In the genomic region with DNA sequence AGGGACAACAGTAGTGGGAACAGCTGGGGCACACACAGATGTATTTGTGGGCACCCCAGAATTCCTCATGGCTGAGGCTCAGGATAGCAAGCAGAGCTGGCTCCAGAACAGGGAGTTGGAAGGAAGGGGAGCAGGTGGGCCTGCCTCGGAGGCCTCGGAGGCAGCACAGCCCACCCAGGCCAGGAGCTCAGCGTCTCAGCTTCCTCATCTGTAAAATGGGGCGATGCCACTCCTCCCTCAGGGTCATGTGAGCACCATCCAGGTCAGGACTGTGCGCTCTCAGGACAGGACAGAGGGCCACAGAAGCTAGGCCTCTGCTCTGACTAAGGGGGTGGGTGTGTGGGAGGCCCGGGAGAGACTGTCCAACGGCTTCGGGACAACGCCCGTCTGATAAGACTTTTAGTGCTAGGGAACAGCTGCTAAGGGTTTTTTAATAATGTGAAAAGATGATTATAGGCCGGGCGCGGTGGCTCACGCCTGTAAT, we compare ENCODE assay signal across 12 cellular contexts.
DNase-seq lines count a peak whose midpoint lies in the region; ATAC-seq and TF ChIP-seq lines count a peak whose summit lies in the region.
"Had no signal": no experiment of that assay in that cellular context is flagged by ENCODE, and none has a peak within 500 bp of the region (broad histone marks: within the 10 kb centered on the region; RNA-seq: fewer than 3 reads in every experiment).

No MANE protein-coding gene starts in this region.

- peak overlapping the region; percentile 75 for H3K4me3 Mint-ChIP-seq in CD4-positive, alpha-beta T cell
- H3K4me3 Mint-ChIP-seq in T-helper 17 cell: peak overlapping the region; percentile 92

- H4K20me1 ChIP-seq in osteoblast (ENCODE audit: insufficient read depth, low read length): no peaks in the 10 kb centered on the region

- peaks cover 7% of the 10 kb centered on the region for H3K79me2 ChIP-seq in osteoblast (ENCODE audit: insufficient read depth, low read length)

- H3K27me3 ChIP-seq in CD4-positive, alpha-beta T cell (ENCODE audit: control insufficient read depth, insufficient read depth, low read length): no peaks in the 10 kb centered on the region
- H3K27me3 ChIP-seq in esophagus squamous epithelium (no peaks in the 10 kb centered on the region), osteoblast (ENCODE audit: insufficient read depth, low read length) (no peaks in the 10 kb centered on the region)

- WGBS in esophagus squamous epithelium, 2 donors: 89 to 94% methylated on average over 9 to 11 of the region's 14 CpGs

- H3K36me3 ChIP-seq in esophagus squamous epithelium: no peaks in the 10 kb centered on the region
- no peaks in the 10 kb centered on the region for H3K36me3 ChIP-seq in osteoblast (ENCODE audit: insufficient read depth, low read length)

- H3K27me3 Mint-ChIP-seq in CD4-positive, alpha-beta T cell: no peaks in the 10 kb centered on the region
- H3K27me3 Mint-ChIP-seq in T-helper 17 cell: no peaks in the 10 kb centered on the region

- no peaks in the 10 kb centered on the region for H3K9me3 ChIP-seq in CD4-positive, alpha-beta T cell (ENCODE audit: control insufficient read depth, low read length)
- no peaks in the 10 kb centered on the region for H3K9me3 ChIP-seq in T-helper 17 cell (ENCODE audit: control insufficient read depth, low read length, poor library complexity, severe bottlenecking)
- H3K9me3 ChIP-seq in esophagus squamous epithelium: no peaks in the 10 kb centered on the region
- no peaks in the 10 kb centered on the region for H3K9me3 ChIP-seq in osteoblast (ENCODE audit: low read depth, low read length)

- no peak overlapping the region for H3K27ac ChIP-seq in CD4-positive, alpha-beta T cell (ENCODE audit: low read depth, low read length)
- peak overlapping the region in 3 of 4 donors; percentile 47 to 86 (median 52) for H3K27ac ChIP-seq in esophagus squamous epithelium
- no peak overlapping the region for H3K27ac ChIP-seq in osteoblast (ENCODE audit: low read depth, low read length)
- H3K27ac ChIP-seq: C4-2B had no signal

- H3K4me1 ChIP-seq in esophagus squamous epithelium (peaks cover 15 to 96% (median 59%) of the 10 kb centered on the region in 3 donors), osteoblast (ENCODE audit: insufficient read depth, low read length) (peaks cover 13% of the 10 kb centered on the region)

- H3K27ac Mint-ChIP-seq in CD4-positive, alpha-beta T cell: peak overlapping the region; percentile 93
- H3K27ac Mint-ChIP-seq in T-helper 17 cell: peak overlapping the region; percentile 98

- CTCF ChIA-PET in CD4-positive, alpha-beta T cell (lab: Charles Lee): interaction anchor here (0.9 to 7.8 kb wide), 5 partner anchors 9 to 78 kb away, joined by 3 to 79 read pairs (median 4); no protein-coding TSS in a partner anchor

- H3K4me3 ChIP-seq in esophagus squamous epithelium (no peak overlapping the region), osteoblast (ENCODE audit: insufficient read depth, low read length) (no peak overlapping the region)

- peaks cover 71% of the 10 kb centered on the region for H3K4me1 Mint-ChIP-seq in CD4-positive, alpha-beta T cell (ENCODE audit: low read depth)
- peaks cover 54% of the 10 kb centered on the region for H3K4me1 Mint-ChIP-seq in T-helper 17 cell

- ATAC-seq in CD4-positive, alpha-beta T cell (ENCODE audit: poor library complexity): no peak
- ATAC-seq in T-helper 17 cell: no peak
- ATAC-seq: esophagus mucosa had no signal

- no peak for TF ChIP-seq CTCF in CD4-positive, alpha-beta T cell (IDR thresholded peaks at IDR 0.05)
- TF ChIP-seq CTCF in esophagus squamous epithelium (IDR thresholded peaks at IDR 0.05) (no peak), osteoblast (IDR thresholded peaks at IDR 0.05; ENCODE audit: extremely low read depth, low read depth, low read length) (no peak), GM13976 (IDR thresholded peaks at IDR 0.05; ENCODE audit: borderline replicate concordance, control extremely low read depth, extremely low read depth, insufficient read depth, missing control alignments) (no peak)

- TF ChIP-seq POLR2A in esophagus squamous epithelium (IDR thresholded peaks at IDR 0.05): no peak

- POLR2A ChIA-PET in CD4-positive, alpha-beta T cell (lab: Charles Lee): interaction anchor here (0.6 to 6.8 kb wide), 17 partner anchors 8 to 106 kb away, joined by 3 to 87 read pairs (median 7); partner anchors contain the start of gene HDAC4

- no peaks in the 10 kb centered on the region for H3K9me3 Mint-ChIP-seq in CD4-positive, alpha-beta T cell

- intact Hi-C loops in CD4-positive, alpha-beta T cell (cut with DNase I, micrococcal nuclease): loop anchor here (5.0 kb wide), 2 partner anchors 33 to 37 kb away; no protein-coding TSS in a partner anchor
- intact Hi-C loops in esophagus squamous epithelium (cut with DNase I): no loop called here

- peaks cover 12% of the 10 kb centered on the region for H3K36me3 Mint-ChIP-seq in CD4-positive, alpha-beta T cell (ENCODE audit: low read depth)
- H3K36me3 Mint-ChIP-seq in T-helper 17 cell (ENCODE audit: low read depth): no peaks in the 10 kb centered on the region

- DNase-seq in CD4-positive, alpha-beta T cell: no peak
- DNase-seq in T-helper 17 cell: no peak
- DNase-seq in esophagus squamous epithelium (lab: John Stamatoyannopoulos, UW): no peak
- peak; percentile 35 for DNase-seq in osteoblast (ENCODE audit: insufficient read length, low spot score, missing footprints)
- no peak for DNase-seq in SKM-1 (lab: John Stamatoyannopoulos, UW; ENCODE audit: unreplicated experiment)
- no peak for DNase-seq in GM13976 (ENCODE audit: low spot score)
- DNase-seq in stimulated activated CD4-positive, alpha-beta T cell treated with anti-CD3 and anti-CD28 coated beads, Interleukin-4, amount 100 ng/mL, for 24 hours: no peak
- no peak for DNase-seq in HK-2 (ENCODE audit: unreplicated experiment)
- DNase-seq: NCI-H2171, SHP77 had no signal

- no peak overlapping the region for H3K4me2 ChIP-seq in osteoblast (ENCODE audit: insufficient read depth, low read length)

- H2AFZ ChIP-seq in osteoblast (ENCODE audit: low read length): no peak overlapping the region

- in situ Hi-C loops in GM13976 (cut with MboI; ENCODE audit: low sequenced_read_pairs, unreplicated experiment): no loop called here

Comparison
In these comparisons a context has a peak if more than half of its experiments do, and no peak if none do; other contexts are left out.
1. H3K27ac ChIP-seq: peak in esophagus squamous epithelium (3 of 4); none in CD4-positive, alpha-beta T cell (single experiment) and osteoblast (single experiment).